In genomic region chr6:166306378-166307081, GRCh38 we compare ENCODE assay signal across 11 cellular contexts. TPM values are rescaled to one million over a fixed set of nuclear protein-coding genes. Genes with fewer than 3 reads are reported as not detected.
DNase-seq lines count a peak whose midpoint lies in the region; TF ChIP-seq lines count a peak whose summit lies in the region.
"Had no signal": no experiment of that assay in that cellular context is flagged by ENCODE, and none has a peak within 500 bp of the region (broad histone marks: within the 10 kb centered on the region; RNA-seq: fewer than 3 reads in every experiment).

No MANE protein-coding gene starts in this region.

- H3K36me3 ChIP-seq in endocrine pancreas (ENCODE audit: control insufficient read depth, insufficient read depth, low read length): no peaks in the 10 kb centered on the region
- no peaks in the 10 kb centered on the region for H3K36me3 ChIP-seq in spleen
- H3K36me3 ChIP-seq in brain microvascular endothelial cell (replicated peaks): no peaks in the 10 kb centered on the region

- H3K9me3 ChIP-seq in endocrine pancreas (ENCODE audit: control insufficient read depth, low read length) (no peaks in the 10 kb centered on the region), spleen (no peaks in the 10 kb centered on the region)

- DNase-seq in DMS79 treated with DMSO at 0.1 percent for 48 hours (lab: John Stamatoyannopoulos, UW) (peak; percentile 39), DMS79 (lab: John Stamatoyannopoulos, UW) (no peak), NCI-H146 (lab: John Stamatoyannopoulos, UW) (peak; percentile 78), spleen (no peak), GM10248 (ENCODE audit: extremely low spot score) (no peak), brain microvascular endothelial cell (no peak), OCI-M2 (lab: John Stamatoyannopoulos, UW; ENCODE audit: unreplicated experiment) (no peak)
- DNase-seq: NCI-H446 treated with DMSO at 0.1 percent for 48 hours, occipital lobe had no signal

- CTCF ChIA-PET in GM10248 (lab: Yijun Ruan, JAX): interaction anchor here (1.2 to 2.4 kb wide), 2 partner anchors 11 to 94 kb away, joined by 3 to 10 read pairs; no protein-coding TSS in a partner anchor

- TF ChIP-seq CTCF in spleen (IDR thresholded peaks at IDR 0.05 in 8 of 11, conservative IDR thresholded peaks at IDR 0.05 in 3 of 11) (no peak), GM10248 (IDR thresholded peaks at IDR 0.05; ENCODE audit: control extremely low read depth, extremely low read depth, low read depth, missing control alignments) (no peak), brain microvascular endothelial cell (IDR thresholded peaks at IDR 0.05; ENCODE audit: low read depth, low read length, missing control alignments) (no peak)

- WGBS in spleen, 5 donors: 54 to 73% (median 59%) methylated on average over 32 to 34 of the region's 34 CpGs

- POLR2A ChIA-PET in GM10248 (lab: Yijun Ruan, JAX): no interaction called here

- H3K27me3 ChIP-seq in endocrine pancreas (ENCODE audit: control insufficient read depth, insufficient read depth, low read length) (no peaks in the 10 kb centered on the region), spleen (replicated peaks in 1 of 7) (peaks cover 0 to 89% (median 41%) of the 10 kb centered on the region in 7 donors), brain microvascular endothelial cell (replicated peaks) (peaks cover 51% of the 10 kb centered on the region)

- in situ Hi-C loops in brain microvascular endothelial cell (cut with HindIII; ENCODE audit: low pct_ligation_motif_present, low sequenced_read_pairs): no loop called here

- no peak overlapping the region for H3K27ac ChIP-seq in spleen
- H3K27ac ChIP-seq in brain microvascular endothelial cell: no peak overlapping the region

- H3K4me1 ChIP-seq in endocrine pancreas (ENCODE audit: control insufficient read depth, insufficient read depth, low read length) (peaks cover 5% of the 10 kb centered on the region), spleen (peaks cover 6 to 28% (median 21%) of the 10 kb centered on the region in 6 donors)

- H3K9ac ChIP-seq in endocrine pancreas (ENCODE audit: control insufficient read depth, insufficient read depth, low read length): no peak overlapping the region

- TF ChIP-seq POLR2A in spleen (IDR thresholded peaks at IDR 0.05): no peak

- peak overlapping the region; percentile 78 for H3K4me3 ChIP-seq in endocrine pancreas (ENCODE audit: control insufficient read depth, insufficient read depth, low read length)
- peak overlapping the region in 7 of 8 donors; percentile 41 to 74 (median 47) for H3K4me3 ChIP-seq in spleen
- H3K4me3 ChIP-seq in brain microvascular endothelial cell (ENCODE audit: low read depth, low read length): no peak overlapping the region

- intact Hi-C loops in spleen (cut with DNase I; ENCODE audit: low total_unique reads): no loop called here

RNA-seq across cellular contexts. Expression of gene PRR18, which starts 1.7 kb away (rescaled TPM):
- under 1 TPM in 2 of 7 donors, not detected in 5; 0.28 to 0.30 TPM for total RNA-seq in spleen
- polyA plus RNA-seq in spleen: under 1 TPM in 2 of 3 donors, not detected in 1; 0.03 to 0.08 TPM
- total RNA-seq: T-helper 2 cell treated with Interferon-gamma antibody and Interleukin-4, amounts not matched to agents 100 ng/mL and 5 ng/mL, for 36 hours had no signal

RNA-seq across cellular contexts. Expression of gene SFT2D1, which starts 35.8 kb away (rescaled TPM):
- 10 to 100 TPM; 46.0 to 66.4 (median 51.9) TPM for total RNA-seq in spleen
- 10 to 100 TPM; 58.8 to 71.0 (median 69.7) TPM for polyA plus RNA-seq in spleen

Comparison
In these comparisons a context has a peak if more than half of its experiments do, and no peak if none do; other contexts are left out.
1. DNase-seq: peak in DMS79 treated with DMSO at 0.1 percent for 48 hours (single experiment) and NCI-H146 (single experiment); none in DMS79 (single experiment), spleen (single experiment), GM10248 (single experiment), brain microvascular endothelial cell (single experiment) and OCI-M2 (single experiment).